Comparison of ENCODE assay signal across 21 cellular contexts in the genomic region with DNA sequence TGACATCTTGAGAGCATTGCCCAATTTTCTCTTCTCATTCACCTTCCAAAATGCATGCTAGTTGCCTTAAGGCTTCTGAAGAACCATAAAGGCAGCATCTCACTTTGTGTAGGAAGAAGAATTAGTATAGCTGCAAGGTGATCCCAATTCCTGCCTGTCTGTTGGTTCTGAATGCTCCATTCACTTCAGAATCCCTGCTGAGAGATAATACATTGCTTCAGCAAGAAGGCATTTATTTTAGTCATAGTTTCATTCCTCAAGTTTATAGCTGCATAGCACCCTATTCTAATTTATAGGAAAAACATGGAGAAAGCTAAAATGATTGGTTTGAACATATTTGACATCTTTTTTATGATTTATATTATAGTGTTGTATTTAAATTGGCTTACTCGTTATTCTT.
DNase-seq lines count a peak whose midpoint lies in the region; ATAC-seq, FAIRE-seq and TF ChIP-seq lines count a peak whose summit lies in the region.
"Had no signal": no experiment of that assay in that cellular context is flagged by ENCODE, and none has a peak within 500 bp of the region (broad histone marks: within the 10 kb centered on the region; RNA-seq: fewer than 3 reads in every experiment).

No MANE protein-coding gene starts in this region.

- H3K27me3 ChIP-seq in astrocyte (ENCODE audit: insufficient read depth, low read length) (no peaks in the 10 kb centered on the region), body of pancreas (no peaks in the 10 kb centered on the region), right atrium auricular region (no peaks in the 10 kb centered on the region)
- H3K27me3 ChIP-seq: MG63 had no signal

- H3K4me3 ChIP-seq in astrocyte (ENCODE audit: insufficient read depth, low read depth, low read length) (no peak overlapping the region), body of pancreas (no peak overlapping the region), right atrium auricular region (no peak overlapping the region)
- H3K4me3 ChIP-seq: MG63 had no signal

- no peak for ATAC-seq in body of pancreas
- ATAC-seq: PC-3, SK-N-SH treated with all-trans-retinoic acid at 6 μM for 48 hours had no signal

- peaks cover 5% of the 10 kb centered on the region for H3K36me3 Mint-ChIP-seq in astrocyte (ENCODE audit: low read depth, unreplicated experiment)

- H3K4me1 Mint-ChIP-seq in astrocyte (ENCODE audit: low read depth, unreplicated experiment) = no peaks in the 10 kb centered on the region

- TF ChIP-seq CTCF in astrocyte (IDR thresholded peaks at IDR 0.05; ENCODE audit: insufficient read depth, low read depth, low read length) = no peak
- TF ChIP-seq CTCF in body of pancreas (IDR thresholded peaks at IDR 0.05) = no peak
- no peak for TF ChIP-seq CTCF in right atrium auricular region (IDR thresholded peaks at IDR 0.05)

- H3K9me3 ChIP-seq in astrocyte (ENCODE audit: insufficient read depth, low read depth, low read length) (no peaks in the 10 kb centered on the region), body of pancreas (no peaks in the 10 kb centered on the region), right atrium auricular region (no peaks in the 10 kb centered on the region)
- H3K9me3 ChIP-seq: MG63 had no signal

- H4K20me1 ChIP-seq in astrocyte (ENCODE audit: insufficient read depth, low read length) = no peaks in the 10 kb centered on the region

- no peak overlapping the region for H3K9ac ChIP-seq in astrocyte (ENCODE audit: low read length)

- peak; percentile 1 for DNase-seq in GM04504 (ENCODE audit: low read depth)
- DNase-seq in astrocyte (ENCODE audit: low read depth) = peak; percentile 4
- DNase-seq in iris pigment epithelial cell (ENCODE audit: low read depth) = peak; percentile 24
- peak; percentile 3 for DNase-seq in smooth muscle cell of the brain vasculature (ENCODE audit: low read depth, low spot score)
- no peak for DNase-seq in HK-2 (ENCODE audit: unreplicated experiment)
- DNase-seq in body of pancreas = no peak
- no peak for DNase-seq in right atrium auricular region (ENCODE audit: low spot score)
- DNase-seq: C1 segment of cervical spinal cord; CD8-positive, alpha-beta memory T cell; DMS79; Kasumi-1; MG63; NCI-H1092; NCI-H146; NCI-H2081; NCI-H524 treated with DMSO at 0.1 percent for 48 hours; PC-3; RPMI8226; SHP77 treated with DMSO at 0.1 percent for 48 hours had no signal

- H3K27ac Mint-ChIP-seq in astrocyte (ENCODE audit: unreplicated experiment) = no peak overlapping the region
- H3K27ac Mint-ChIP-seq: IgD-negative memory B cell had no signal

- H3K36me3 ChIP-seq in astrocyte (ENCODE audit: insufficient read depth, low read length) (no peaks in the 10 kb centered on the region), body of pancreas (replicated peaks in 1 of 2; ENCODE audit: insufficient read depth in 1 of 2, low read depth in 2 of 2) (no peaks in the 10 kb centered on the region), right atrium auricular region (no peaks in the 10 kb centered on the region)

- TF ChIP-seq POLR2A in body of pancreas (IDR thresholded peaks at IDR 0.05) = no peak

- H3K4me1 ChIP-seq in astrocyte (ENCODE audit: insufficient read depth, low read length) = no peaks in the 10 kb centered on the region
- H3K4me1 ChIP-seq in body of pancreas = no peaks in the 10 kb centered on the region
- H3K4me1 ChIP-seq in right atrium auricular region = no peaks in the 10 kb centered on the region

- no peak for FAIRE-seq in astrocyte (lab: Jason Lieb, UNC)

- H3K4me3 Mint-ChIP-seq in astrocyte (ENCODE audit: unreplicated experiment) = no peak overlapping the region
- H3K4me3 Mint-ChIP-seq: CD8-positive, alpha-beta memory T cell; IgD-negative memory B cell had no signal

- H3K9me3 Mint-ChIP-seq in astrocyte (ENCODE audit: unreplicated experiment) = peaks cover 9% of the 10 kb centered on the region
- H3K9me3 Mint-ChIP-seq: IgD-negative memory B cell had no signal

- H3K79me2 ChIP-seq in astrocyte (ENCODE audit: insufficient read depth, low read length) = no peaks in the 10 kb centered on the region

- H3K27ac ChIP-seq in astrocyte (ENCODE audit: low read depth, low read length) = no peak overlapping the region
- no peak overlapping the region for H3K27ac ChIP-seq in body of pancreas
- H3K27ac ChIP-seq in right atrium auricular region = no peak overlapping the region

- 88 to 97% methylated on average over 1 of the region's 1 CpG for WGBS in body of pancreas, 2 donors

- H3K4me2 ChIP-seq in astrocyte (ENCODE audit: low read length) = no peak overlapping the region

- H3K27me3 Mint-ChIP-seq in astrocyte (ENCODE audit: low read depth, unreplicated experiment) = no peaks in the 10 kb centered on the region
- H3K27me3 Mint-ChIP-seq: CD8-positive, alpha-beta memory T cell; IgD-negative memory B cell had no signal

- intact Hi-C loops in body of pancreas (cut with DNase I) = no loop called here

- no peak overlapping the region for H2AFZ ChIP-seq in astrocyte (ENCODE audit: low read depth, low read length)

Comparison
In these comparisons a context has a peak if more than half of its experiments do, and no peak if none do; other contexts are left out.
1. DNase-seq: peak in GM04504 (single experiment), astrocyte (single experiment), iris pigment epithelial cell (single experiment) and smooth muscle cell of the brain vasculature (single experiment); none in HK-2 (single experiment), body of pancreas (0 of 4) and right atrium auricular region (single experiment).